ENCODE assay signal across 1 cellular context in genomic region chr13:26010487-26011207, GRCh38.
TF ChIP-seq lines count a peak whose summit lies in the region.

No MANE protein-coding gene starts in this region.

TF ChIP-seq in WTC11, 78 proteins besides CTCF, POLR2A, EP300 and RAD21 (continued from another document):
- no peak for TF ChIP-seq ZSCAN18 (CRISPR knock-in tag; IDR thresholded peaks at IDR 0.05)
- TF ChIP-seq GRHL2 (CRISPR knock-in tag; IDR thresholded peaks at IDR 0.05; ENCODE audit: insufficient replicate concordance, severe bottlenecking) = no peak
- no peak for TF ChIP-seq AR (CRISPR knock-in tag; IDR thresholded peaks at IDR 0.05)
- no peak for TF ChIP-seq USF2 (CRISPR knock-in tag; IDR thresholded peaks at IDR 0.05)
- TF ChIP-seq ARID4B (CRISPR knock-in tag; IDR thresholded peaks at IDR 0.05; ENCODE audit: borderline replicate concordance) = no peak
- no peak for TF ChIP-seq E2F4 (CRISPR knock-in tag; IDR thresholded peaks at IDR 0.05; ENCODE audit: borderline replicate concordance, low read depth)
- TF ChIP-seq ZNF396 (CRISPR knock-in tag; IDR thresholded peaks at IDR 0.05; ENCODE audit: borderline replicate concordance) = no peak
- TF ChIP-seq ZBTB43 (CRISPR knock-in tag; IDR thresholded peaks at IDR 0.05) = no peak
- TF ChIP-seq USF1 (CRISPR knock-in tag; IDR thresholded peaks at IDR 0.05) = no peak
- no peak for TF ChIP-seq ELF4 (CRISPR knock-in tag; IDR thresholded peaks at IDR 0.05; ENCODE audit: low read depth)
TF ChIP-seq in WTC11: peak in this region for 0.
